In genomic region chr1:15430787-15431570, GRCh38 we compare ENCODE assay signal across 1 cellular context.
A peak's percentile ranks its signal among the peaks of the same experiment; 100 is the strongest.
TF ChIP-seq lines count a peak whose summit lies in the region.

No MANE protein-coding gene starts in this region.

TF ChIP-seq in GM12878, 131 proteins besides CTCF, POLR2A, EP300 and RAD21:
- TF ChIP-seq YY1 (IDR thresholded peaks at IDR 0.05; ENCODE audit: low read depth, low read length) = peak; percentile 52; the same call in 1 of the 2 replicates
- TF ChIP-seq RB1 (IDR thresholded peaks at IDR 0.05; ENCODE audit: borderline replicate concordance) = 0 out of 2 replicates have a peak, but pooled peaks have one; percentile 47
- no peak for TF ChIP-seq GABPA (IDR thresholded peaks at IDR 0.05; ENCODE audit: low read depth)
- no peak for TF ChIP-seq ZNF207 (IDR thresholded peaks at IDR 0.05; ENCODE audit: borderline replicate concordance)
- TF ChIP-seq, protein P1, sequence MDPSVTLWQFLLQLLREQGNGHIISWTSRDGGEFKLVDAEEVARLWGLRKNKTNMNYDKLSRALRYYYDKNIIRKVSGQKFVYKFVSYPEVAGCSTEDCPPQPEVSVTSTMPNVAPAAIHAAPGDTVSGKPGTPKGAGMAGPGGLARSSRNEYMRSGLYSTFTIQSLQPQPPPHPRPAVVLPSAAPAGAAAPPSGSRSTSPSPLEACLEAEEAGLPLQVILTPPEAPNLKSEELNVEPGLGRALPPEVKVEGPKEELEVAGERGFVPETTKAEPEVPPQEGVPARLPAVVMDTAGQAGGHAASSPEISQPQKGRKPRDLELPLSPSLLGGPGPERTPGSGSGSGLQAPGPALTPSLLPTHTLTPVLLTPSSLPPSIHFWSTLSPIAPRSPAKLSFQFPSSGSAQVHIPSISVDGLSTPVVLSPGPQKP (IDR thresholded peaks at IDR 0.05; ENCODE audit: low read depth, low read length) = no peak
- no peak for TF ChIP-seq NFYA (IDR thresholded peaks at IDR 0.05; ENCODE audit: borderline replicate concordance, low read depth, low read length)
- TF ChIP-seq ZBTB11 (CRISPR knock-in tag; IDR thresholded peaks at IDR 0.05) = no peak
- peak; percentile 40 for TF ChIP-seq POLR2AphosphoS5 (IDR thresholded peaks at IDR 0.05; ENCODE audit: low read length)
- TF ChIP-seq NRF1 (conservative IDR thresholded peaks at IDR 0.05; ENCODE audit: low read depth, low read length) = no peak
- no peak for TF ChIP-seq FOS (IDR thresholded peaks at IDR 0.05; ENCODE audit: borderline replicate concordance, extremely low read depth, insufficient read length)
- no peak for TF ChIP-seq ATF7 (IDR thresholded peaks at IDR 0.05; ENCODE audit: low read depth)
- TF ChIP-seq ZZZ3 (IDR thresholded peaks at IDR 0.05; ENCODE audit: control insufficient read depth, insufficient read length, low read depth) = no peak
- no peak for TF ChIP-seq ZNF687 (IDR thresholded peaks at IDR 0.05)
- peak; percentile 49 for TF ChIP-seq MEF2B (IDR thresholded peaks at IDR 0.05; ENCODE audit: partially characterized antibody, poor library complexity, severe bottlenecking)
- no peak for TF ChIP-seq CREB1 (IDR thresholded peaks at IDR 0.05; ENCODE audit: low read depth)
- TF ChIP-seq RFX5 (IDR thresholded peaks at IDR 0.05; ENCODE audit: low read depth, low read length) = no peak
- no peak for TF ChIP-seq ZNF384 (IDR thresholded peaks at IDR 0.05; ENCODE audit: borderline replicate concordance, low read depth, low read length)
- no peak for TF ChIP-seq TAF1 (IDR thresholded peaks at IDR 0.05; ENCODE audit: borderline replicate concordance, low read depth, low read length)
- TF ChIP-seq, protein P2, sequence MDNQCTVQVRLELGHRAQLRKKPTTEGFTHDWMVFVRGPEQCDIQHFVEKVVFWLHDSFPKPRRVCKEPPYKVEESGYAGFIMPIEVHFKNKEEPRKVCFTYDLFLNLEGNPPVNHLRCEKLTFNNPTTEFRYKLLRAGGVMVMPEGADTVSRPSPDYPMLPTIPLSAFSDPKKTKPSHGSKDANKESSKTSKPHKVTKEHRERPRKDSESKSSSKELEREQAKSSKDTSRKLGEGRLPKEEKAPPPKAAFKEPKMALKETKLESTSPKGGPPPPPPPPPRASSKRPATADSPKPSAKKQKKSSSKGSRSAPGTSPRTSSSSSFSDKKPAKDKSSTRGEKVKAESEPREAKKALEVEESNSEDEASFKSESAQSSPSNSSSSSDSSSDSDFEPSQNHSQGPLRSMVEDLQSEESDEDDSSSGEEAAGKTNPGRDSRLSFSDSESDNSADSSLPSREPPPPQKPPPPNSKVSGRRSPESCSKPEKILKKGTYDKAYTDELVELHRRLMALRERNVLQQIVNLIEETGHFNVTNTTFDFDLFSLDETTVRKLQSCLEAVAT (IDR thresholded peaks at IDR 0.05) = no peak
- TF ChIP-seq KLF5 (IDR thresholded peaks at IDR 0.05; ENCODE audit: partially characterized antibody) = no peak
- no peak for TF ChIP-seq DPF2 (IDR thresholded peaks at IDR 0.05)
- TF ChIP-seq CEBPB (IDR thresholded peaks at IDR 0.05; ENCODE audit: borderline replicate concordance in 1 of 2, low read depth in 2 of 2, low read length in 2 of 2) = no peak
- TF ChIP-seq SMC3 (IDR thresholded peaks at IDR 0.05; ENCODE audit: borderline replicate concordance, low read length) = peak; percentile 86
- TF ChIP-seq MYC (IDR thresholded peaks at IDR 0.05; ENCODE audit: insufficient read depth, insufficient read length, insufficient replicate concordance, low read length, severe bottlenecking) = no peak
- TF ChIP-seq SMAD1 (IDR thresholded peaks at IDR 0.05; ENCODE audit: low read depth, partially characterized antibody) = no peak
- TF ChIP-seq SUZ12 (IDR thresholded peaks at IDR 0.05; ENCODE audit: unreplicated experiment) = no peak
- TF ChIP-seq EED (IDR thresholded peaks at IDR 0.05; ENCODE audit: low read depth) = no peak
- TF ChIP-seq BHLHE40 (IDR thresholded peaks at IDR 0.05; ENCODE audit: borderline replicate concordance in 1 of 2, low read depth in 2 of 2, low read length in 1 of 2) = 0 out of 4 replicates have a peak, but pooled peaks of 1 of the 2 experiments have one; percentile 10
- 0 out of 2 replicates have a peak, but pooled peaks have one; percentile 17 for TF ChIP-seq SPI1 (IDR thresholded peaks at IDR 0.05; ENCODE audit: borderline replicate concordance, insufficient read depth, low read depth, low read length)
- TF ChIP-seq STAT3 (IDR thresholded peaks at IDR 0.05; ENCODE audit: low read depth, low read length) = no peak
- TF ChIP-seq FOXK2 (IDR thresholded peaks at IDR 0.05) = no peak
- TF ChIP-seq MXI1 (IDR thresholded peaks at IDR 0.05; ENCODE audit: low read depth, low read length) = no peak
- TF ChIP-seq LARP7 (IDR thresholded peaks at IDR 0.05) = 0 out of 2 replicates have a peak, but pooled peaks have one; percentile 50
- TF ChIP-seq E2F4 (IDR thresholded peaks at IDR 0.05; ENCODE audit: low read depth, low read length) = no peak
- no peak for TF ChIP-seq NKRF (conservative IDR thresholded peaks at IDR 0.05)
- TF ChIP-seq RCOR1 (conservative IDR thresholded peaks at IDR 0.05; ENCODE audit: low read depth, low read length) = no peak
- 0 out of 2 replicates have a peak, but pooled peaks have one; percentile 25 for TF ChIP-seq IKZF1 (conservative IDR thresholded peaks at IDR 0.05)
